Comparison of ENCODE assay signal across 1 cellular context in the genomic region with DNA sequence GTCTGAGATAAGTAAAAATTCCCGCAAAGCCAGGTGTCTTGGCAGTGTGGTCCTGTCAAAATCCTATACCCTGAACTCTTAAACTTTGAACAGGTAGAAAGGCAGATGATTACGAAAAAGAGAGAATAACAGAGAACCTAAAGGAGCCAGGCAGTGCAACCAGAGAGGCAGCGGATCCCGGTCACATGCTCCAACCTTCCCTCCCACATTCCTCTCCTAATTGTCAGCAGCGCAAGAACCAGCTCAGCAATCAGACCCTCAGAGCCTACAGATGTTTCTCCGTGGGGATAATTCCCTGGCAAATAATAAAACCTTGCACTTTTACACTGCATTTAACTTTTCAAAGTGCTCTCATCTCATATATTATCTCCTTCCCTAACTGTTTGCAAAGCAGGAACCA.
TF ChIP-seq lines count a peak whose summit lies in the region.

No MANE protein-coding gene starts in this region.

TF ChIP-seq in H1, 55 proteins besides CTCF, POLR2A, EP300 and RAD21:
- TF ChIP-seq NRF1 (IDR thresholded peaks at IDR 0.05; ENCODE audit: low read depth, low read length), result no peak
- no peak for TF ChIP-seq BACH1 (IDR thresholded peaks at IDR 0.05; ENCODE audit: low read length)
- no peak for TF ChIP-seq HDAC6 (IDR thresholded peaks at IDR 0.05; ENCODE audit: low read depth, low read length)
- TF ChIP-seq RXRA (IDR thresholded peaks at IDR 0.05; ENCODE audit: insufficient read depth, low read depth, low read length), result no peak
- TF ChIP-seq POLR2AphosphoS5 (IDR thresholded peaks at IDR 0.05; ENCODE audit: low read depth, low read length), result no peak
- no peak for TF ChIP-seq TCF12 (IDR thresholded peaks at IDR 0.05; ENCODE audit: low read depth, low read length)
- no peak for TF ChIP-seq ATF3 (IDR thresholded peaks at IDR 0.05; ENCODE audit: insufficient read depth, low read depth, low read length)
- no peak for TF ChIP-seq FOSL1 (IDR thresholded peaks at IDR 0.05; ENCODE audit: insufficient read depth, low read depth, low read length)
- no peak for TF ChIP-seq GTF2F1 (IDR thresholded peaks at IDR 0.05; ENCODE audit: borderline replicate concordance, low read depth, low read length)
- no peak for TF ChIP-seq SP4 (IDR thresholded peaks at IDR 0.05; ENCODE audit: low read length)
- peak; percentile 69 for TF ChIP-seq USF2 (IDR thresholded peaks at IDR 0.05; ENCODE audit: low read length)
- no peak for TF ChIP-seq BCL11A (IDR thresholded peaks at IDR 0.05; ENCODE audit: low read depth in 2 of 2, low read length in 2 of 2)
- TF ChIP-seq POU5F1 (IDR thresholded peaks at IDR 0.05; ENCODE audit: low read depth, low read length), result no peak
- no peak for TF ChIP-seq SAP30 (IDR thresholded peaks at IDR 0.05; ENCODE audit: insufficient read depth, insufficient replicate concordance, low read length)
- TF ChIP-seq MAX (IDR thresholded peaks at IDR 0.05), result 0 out of 2 replicates have a peak, but pooled peaks have one; percentile 25
- no peak for TF ChIP-seq SIN3A (conservative IDR thresholded peaks at IDR 0.05 in 1 of 2, IDR thresholded peaks at IDR 0.05 in 1 of 2; ENCODE audit: low read depth in 1 of 2, low read length in 2 of 2)
- no peak for TF ChIP-seq RBBP5 (IDR thresholded peaks at IDR 0.05; ENCODE audit: borderline replicate concordance, low read depth, low read length)
- TF ChIP-seq CBX5 (IDR thresholded peaks at IDR 0.05; ENCODE audit: low read depth, low read length), result no peak
- peak; percentile 59 for TF ChIP-seq E2F6 (IDR thresholded peaks at IDR 0.05)
- no peak for TF ChIP-seq TBP (IDR thresholded peaks at IDR 0.05; ENCODE audit: low read depth, low read length)
- no peak for TF ChIP-seq ZNF274 (IDR thresholded peaks at IDR 0.05; ENCODE audit: borderline replicate concordance, extremely low read depth, low read length)
- peak; percentile 46; the same call in 1 of the 2 replicates for TF ChIP-seq TEAD4 (IDR thresholded peaks at IDR 0.05; ENCODE audit: low read depth, low read length)
- TF ChIP-seq SP1 (IDR thresholded peaks at IDR 0.05; ENCODE audit: low read depth, low read length), result no peak
TF ChIP-seq in H1: peak in this region for 4.
